8 cellular contexts compared by ENCODE assay signal in the genomic region with DNA sequence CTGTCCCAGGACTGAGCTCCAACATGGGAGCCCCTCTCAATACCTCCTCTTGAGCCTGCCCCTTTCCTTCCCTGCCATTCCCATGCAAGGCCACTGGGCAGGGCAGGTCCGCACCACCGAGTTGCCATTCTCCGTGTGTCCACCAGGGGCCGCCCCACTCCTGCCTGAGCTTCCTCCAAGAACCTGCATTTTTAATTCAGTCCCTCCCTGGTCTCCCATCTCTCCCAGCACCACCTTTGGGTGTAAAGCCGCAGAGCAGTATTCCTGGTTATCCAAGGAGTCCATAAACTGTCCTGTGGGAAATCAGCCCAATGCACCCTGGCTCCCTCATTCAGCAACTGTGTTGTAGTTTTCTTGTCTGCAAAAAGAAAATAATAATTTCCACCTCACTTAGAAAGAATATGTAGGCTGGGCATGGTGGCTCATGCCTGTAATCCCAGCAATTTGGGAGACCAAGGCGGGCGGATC. TPM values are rescaled to one million over a fixed set of nuclear protein-coding genes. Genes with fewer than 3 reads are reported as not detected.
A peak's percentile ranks its signal among the peaks of the same experiment; 100 is the strongest.
DNase-seq lines count a peak whose midpoint lies in the region; ATAC-seq and TF ChIP-seq lines count a peak whose summit lies in the region.

No MANE protein-coding gene starts in this region.

- H3K4me1 ChIP-seq in Panc1 (ENCODE audit: control insufficient read depth, insufficient read depth, low read length) = no peaks in the 10 kb centered on the region
- peaks cover 0 to 14% of the 10 kb centered on the region in 2 donors for H3K4me1 ChIP-seq in naive thymus-derived CD4-positive, alpha-beta T cell (ENCODE audit: control insufficient read depth in 2 of 2, insufficient read depth in 2 of 2, low read length in 2 of 2)

- POLR2A ChIA-PET in Panc1 (lab: Charles Lee) = interaction anchor here (0.5 to 1.0 kb wide), 4 partner anchors 36 to 237 kb away, joined by 4 to 14 read pairs (median 6); partner anchors contain the start of gene SPATA20
- POLR2A ChIA-PET in naive thymus-derived CD4-positive, alpha-beta T cell (lab: Charles Lee) = interaction anchor here (0.6 to 1.1 kb wide), 3 partner anchors 64 to 308 kb away, joined by 3 read pairs; no protein-coding TSS in a partner anchor

- TF ChIP-seq CTCF in GM10266 (IDR thresholded peaks at IDR 0.05; ENCODE audit: control insufficient read depth, insufficient read depth, low read depth, missing control alignments) = peak; percentile 99
- TF ChIP-seq CTCF in Panc1 (IDR thresholded peaks at IDR 0.05) = peak; percentile 99

- H3K36me3 ChIP-seq in Panc1 (ENCODE audit: control insufficient read depth, insufficient read depth, low read length) = no peaks in the 10 kb centered on the region
- no peaks in the 10 kb centered on the region for H3K36me3 ChIP-seq in naive thymus-derived CD4-positive, alpha-beta T cell (ENCODE audit: control insufficient read depth in 2 of 3, insufficient read depth in 3 of 3, low read length in 3 of 3)

- no peaks in the 10 kb centered on the region for H3K9me3 ChIP-seq in Panc1 (ENCODE audit: control insufficient read depth, insufficient read depth, low read depth, low read length)
- H3K9me3 ChIP-seq in naive thymus-derived CD4-positive, alpha-beta T cell (ENCODE audit: control insufficient read depth in 2 of 3, low read length in 3 of 3) = no peaks in the 10 kb centered on the region

- no peak overlapping the region for H3K4me3 ChIP-seq in Panc1 (ENCODE audit: low read depth in 2 of 2, low read length in 2 of 2)
- H3K4me3 ChIP-seq in naive thymus-derived CD4-positive, alpha-beta T cell (ENCODE audit: low read length) = no peak overlapping the region

- no TSS peak for BruUV-seq in Panc1 (replicated peaks; lab: Mats Ljungman, UMichigan)

- peak overlapping the region in 7 of 10 donors; percentile 6 to 78 (median 46) for H3K4me3 Mint-ChIP-seq in naive thymus-derived CD4-positive, alpha-beta T cell

- H3K9me3 Mint-ChIP-seq in naive thymus-derived CD4-positive, alpha-beta T cell = no peaks in the 10 kb centered on the region

- in situ Hi-C loops in Panc1 (cut with HindIII; ENCODE audit: low pct_unique_long_range_greater_than_20kb, low sequenced_read_pairs) = no loop called here

- peaks cover 18 to 37% (median 27%) of the 10 kb centered on the region in 7 donors for H3K4me1 Mint-ChIP-seq in naive thymus-derived CD4-positive, alpha-beta T cell

- ATAC-seq in Panc1 = peak; percentile 99
- peak; percentile 83 for ATAC-seq in esophagus mucosa
- ATAC-seq in naive thymus-derived CD4-positive, alpha-beta T cell = peak; percentile 86
- no peak for ATAC-seq in HG03520 (IDR thresholded peaks at IDR 0.05; ENCODE audit: unreplicated experiment)

- CTCF ChIA-PET in Panc1 (lab: Charles Lee) = interaction anchor here (0.6 to 3.9 kb wide), 16 partner anchors 9 to 357 kb away, joined by 3 to 51 read pairs (median 7); partner anchors contain the start of gene WFIKKN2
- CTCF ChIA-PET in naive thymus-derived CD4-positive, alpha-beta T cell (lab: Charles Lee) = interaction anchor here (0.6 to 5.1 kb wide), 17 partner anchors 15 to 520 kb away, joined by 3 to 18 read pairs (median 3); partner anchors contain the start of gene ANKRD40CL

- H3K27ac ChIP-seq in Panc1 (ENCODE audit: low read length) = no peak overlapping the region
- H3K27ac ChIP-seq in naive thymus-derived CD4-positive, alpha-beta T cell (ENCODE audit: low read depth, low read length) = no peak overlapping the region

- peaks cover 0 to 44% (median 0%) of the 10 kb centered on the region in 5 donors for H3K27me3 Mint-ChIP-seq in naive thymus-derived CD4-positive, alpha-beta T cell

- intact Hi-C loops in Panc1 (cut with micrococcal nuclease; ENCODE audit: unreplicated experiment) = loop anchor here (1.0 to 5.0 kb wide), 2 partner anchors 58 to 169 kb away; no protein-coding TSS in a partner anchor
- intact Hi-C loops in naive thymus-derived CD4-positive, alpha-beta T cell (cut with micrococcal nuclease) = loop anchor here (1.0 to 5.0 kb wide), 7 partner anchors 34 to 370 kb away; partner anchors contain the start of genes NME1 (in 1 of the 2) and SPATA20 (in 1 of the 2)

- peaks cover 0 to 3% (median 0%) of the 10 kb centered on the region in 5 donors for H3K36me3 Mint-ChIP-seq in naive thymus-derived CD4-positive, alpha-beta T cell

- H3K27me3 ChIP-seq in Panc1 (ENCODE audit: control insufficient read depth, insufficient read depth, low read length) = no peaks in the 10 kb centered on the region
- H3K27me3 ChIP-seq in naive thymus-derived CD4-positive, alpha-beta T cell (ENCODE audit: control insufficient read depth in 2 of 2, insufficient read depth in 2 of 2, low read length in 2 of 2) = no peaks in the 10 kb centered on the region

- DNase-seq in GM10266 (ENCODE audit: extremely low spot score) (peak; percentile 85), LHCN-M2 (ENCODE audit: low read depth) (peak; percentile 76), Panc1 (ENCODE audit: low read depth, low spot score) (peak; percentile 74), activated T-cell treated with anti-CD3 and anti-CD28 coated beads for 48 hours (ENCODE audit: low read depth) (peak; percentile 76)
- DNase-seq in naive thymus-derived CD4-positive, alpha-beta T cell = peak; percentile 53 to 82 (median 68)
- DNase-seq in stimulated activated CD8-positive, alpha-beta memory T cell treated with anti-CD3 and anti-CD28 coated beads, Interleukin-7, amount 100 ng/mL, for 48 hours (ENCODE audit: extremely low read depth in 1 of 2, low read depth in 1 of 2) = peak; percentile 58 to 61

- peak overlapping the region in 4 of 9 donors; percentile 21 to 58 (median 43) for H3K27ac Mint-ChIP-seq in naive thymus-derived CD4-positive, alpha-beta T cell

RNA-seq across cellular contexts. Expression of gene ANKRD40CL, which starts 15.9 kb away (rescaled TPM):
- total RNA-seq in LHCN-M2 (2014; rRNA removed) (not detected in 2 replicates), Panc1 (2021; ENCODE audit: unreplicated experiment) (not detected), esophagus mucosa (not detected)
- not detected for polyA plus RNA-seq in LHCN-M2 (2012)
- not detected for polyA plus RNA-seq in Panc1 (2012; ENCODE audit: insufficient read length)
- not detected for total RNA-seq in naive thymus-derived CD4-positive, alpha-beta T cell
- not detected for polyA plus RNA-seq in naive thymus-derived CD4-positive, alpha-beta T cell

RNA-seq across cellular contexts. Expression of gene WFIKKN2, which starts 52.2 kb away (rescaled TPM):
- total RNA-seq in LHCN-M2 (2014; rRNA removed) (not detected in 2 replicates), Panc1 (2021; ENCODE audit: unreplicated experiment) (0.05 TPM), esophagus mucosa (not detected)
- 0.06 TPM for polyA plus RNA-seq in LHCN-M2 (2012)
- polyA plus RNA-seq in Panc1 (2012; ENCODE audit: insufficient read length) = not detected
- total RNA-seq in naive thymus-derived CD4-positive, alpha-beta T cell = not detected
- not detected for polyA plus RNA-seq in naive thymus-derived CD4-positive, alpha-beta T cell
